Comparison of ENCODE assay signal across 21 cellular contexts in the genomic region with DNA sequence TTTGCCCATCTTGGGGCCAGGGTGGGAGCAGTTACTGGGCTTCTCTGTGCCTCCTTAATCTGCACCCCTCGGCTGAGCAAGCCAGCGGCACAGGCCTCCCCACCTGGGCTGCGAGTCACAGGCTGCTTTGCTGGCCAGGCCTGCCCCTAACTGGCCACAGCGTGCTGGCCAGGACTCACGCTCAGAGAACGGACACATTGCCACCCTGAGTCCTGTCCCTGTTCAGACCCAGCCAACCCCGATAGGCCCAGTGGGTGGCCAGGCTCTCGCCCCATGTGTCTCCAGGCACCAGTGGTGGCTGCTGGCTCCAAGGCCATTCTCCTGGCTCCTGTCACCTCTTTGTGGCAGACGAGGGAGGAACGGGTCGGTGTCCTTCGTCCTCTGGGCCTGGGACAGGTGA.
DNase-seq lines count a peak whose midpoint lies in the region; ATAC-seq and TF ChIP-seq lines count a peak whose summit lies in the region.
"Had no signal": no experiment of that assay in that cellular context is flagged by ENCODE, and none has a peak within 500 bp of the region (broad histone marks: within the 10 kb centered on the region; RNA-seq: fewer than 3 reads in every experiment).

No MANE protein-coding gene starts in this region.

- no peaks in the 10 kb centered on the region for H3K36me3 ChIP-seq in gastroesophageal sphincter
- no peaks in the 10 kb centered on the region for H3K36me3 ChIP-seq in rectal smooth muscle tissue (ENCODE audit: control insufficient read depth, insufficient read depth, low read length)
- H3K36me3 ChIP-seq: ascending aorta, BE2C, neural progenitor cell had no signal

- CTCF ChIA-PET in RWPE1 (lab: Yijun Ruan, JAX) = no interaction called here

- H3K4me3 ChIP-seq in AG10803 (ENCODE audit: low read length) = no peak overlapping the region
- H3K4me3 ChIP-seq in gastroesophageal sphincter = no peak overlapping the region
- no peak overlapping the region for H3K4me3 ChIP-seq in rectal smooth muscle tissue (ENCODE audit: low read length)
- H3K4me3 ChIP-seq: A549, neural progenitor cell had no signal

- no peak overlapping the region for H3K9ac ChIP-seq in rectal smooth muscle tissue (ENCODE audit: low read length)
- H3K9ac ChIP-seq: neural progenitor cell had no signal

- TF ChIP-seq CTCF in AG10803 (conservative IDR thresholded peaks at IDR 0.05; ENCODE audit: low read length) (0 out of 2 replicates have a peak, but pooled peaks have one; percentile 2), RWPE1 (conservative IDR thresholded peaks at IDR 0.05; ENCODE audit: low read depth) (no peak), gastroesophageal sphincter (IDR thresholded peaks at IDR 0.05) (no peak)

- no peaks in the 10 kb centered on the region for H3K9me3 ChIP-seq in gastroesophageal sphincter
- H3K9me3 ChIP-seq: A549, ascending aorta, BE2C had no signal

- no peak for ATAC-seq in gastroesophageal sphincter
- ATAC-seq: A549; activated CD4-positive, alpha-beta T cell treated with anti-CD3 and anti-CD28 coated beads for 36 hours; activated CD8-positive, alpha-beta T cell treated with anti-CD3 and anti-CD28 coated beads, Interleukin-2, amount 10 ng/mL, durations not matched to agents 7 days and 5 days had no signal

- POLR2A ChIA-PET in RWPE1 (lab: Yijun Ruan, JAX; ENCODE audit: low non-redundant PET) = no interaction called here

- H3K27me3 ChIP-seq in gastroesophageal sphincter (no peaks in the 10 kb centered on the region), rectal smooth muscle tissue (ENCODE audit: control insufficient read depth, insufficient read depth, low read length) (no peaks in the 10 kb centered on the region)
- H3K27me3 ChIP-seq: ascending aorta, BE2C had no signal

- no peak for TF ChIP-seq EP300 in gastroesophageal sphincter (IDR thresholded peaks at IDR 0.05)

- DNase-seq in AG10803 (ENCODE audit: low read depth) = no peak
- DNase-seq in RWPE1 (ENCODE audit: low spot score) = no peak
- DNase-seq in T1000 (lab: John Stamatoyannopoulos, UW) = no peak
- no peak for DNase-seq in CD1c-positive myeloid dendritic cell (ENCODE audit: extremely low spot score)
- no peak for DNase-seq in stimulated activated CD4-positive, alpha-beta T cell treated with anti-CD3 and anti-CD28 coated beads, Interleukin-4, amount 100 ng/mL, for 4 hours
- DNase-seq in effector CD8-positive, alpha-beta T cell (lab: John Stamatoyannopoulos, UW) = no peak
- DNase-seq: activated CD4-positive, alpha-beta T cell treated with anti-CD3 and anti-CD28 coated beads for 36 hours; activated CD8-positive, alpha-beta T cell treated with anti-CD3 and anti-CD28 coated beads, Interleukin-2, amount 10 ng/mL, durations not matched to agents 7 days and 5 days; activated effector memory CD4-positive, alpha-beta T cell treated with Interleukin-2 at 50 U/mL for 16 hours; BE2C; H9; KG1; NCI-H1417 treated with DMSO at 0.1 percent for 48 hours; NCI-H2081; NCI-H774; posterior cingulate gyrus had no signal

- H3K4me1 ChIP-seq in gastroesophageal sphincter = peaks cover 2 to 24% (median 21%) of the 10 kb centered on the region in 3 donors
- peaks cover 19% of the 10 kb centered on the region for H3K4me1 ChIP-seq in rectal smooth muscle tissue (ENCODE audit: control insufficient read depth, insufficient read depth, low read length)
- H3K4me1 ChIP-seq: BE2C had no signal

- no CpG with 5 or more reads among the region's 12 CpGs for WGBS in gastroesophageal sphincter (ENCODE audit: low coverage in 1 of 2), 2 donors

- H3K27ac ChIP-seq in RWPE1 (peak overlapping the region; percentile 74), gastroesophageal sphincter (peak overlapping the region; percentile 30 to 84 (median 83)), rectal smooth muscle tissue (ENCODE audit: low read depth, low read length) (peak overlapping the region; percentile 67)
- H3K27ac ChIP-seq: A549, neural progenitor cell had no signal

- TF ChIP-seq POLR2A in gastroesophageal sphincter (IDR thresholded peaks at IDR 0.05) = no peak
